Comparison of ENCODE assay signal across 2 cellular contexts in the genomic region with DNA sequence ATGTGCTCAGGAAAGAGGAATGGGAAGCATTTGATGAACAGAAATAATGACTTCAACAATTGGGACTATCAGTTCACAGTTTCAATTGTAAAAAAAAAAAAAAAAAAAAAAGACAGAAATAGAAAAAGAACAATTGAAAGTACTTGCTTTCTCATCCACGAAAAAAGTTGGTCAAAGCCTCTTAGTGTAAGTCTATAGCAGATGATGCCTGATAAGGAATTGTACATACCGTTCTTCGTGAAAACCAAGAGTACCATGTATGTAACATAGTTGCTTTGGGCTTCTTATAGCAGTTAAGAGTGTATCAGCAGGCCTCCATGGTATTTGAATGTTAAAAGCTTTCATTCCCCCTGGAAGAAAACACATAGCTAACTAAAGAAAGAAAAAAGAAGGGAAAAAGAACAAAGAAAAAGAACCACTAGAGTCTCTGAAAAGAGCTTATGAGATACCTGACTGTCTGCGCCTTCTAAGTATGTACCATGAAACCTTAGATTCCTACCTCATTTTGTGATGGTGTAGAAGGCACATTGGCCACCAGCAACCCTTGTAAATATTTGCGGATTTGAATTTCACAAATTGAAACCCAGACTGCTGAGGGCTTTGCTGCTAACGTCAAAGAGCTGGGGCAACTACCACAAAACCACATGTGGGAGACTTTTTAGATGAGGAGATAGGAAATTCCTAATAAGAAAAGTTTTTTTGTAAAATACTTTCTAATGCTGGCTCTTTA.
TF ChIP-seq lines count a peak whose summit lies in the region.

No MANE protein-coding gene starts in this region.

TF ChIP-seq in liver, 16 proteins besides CTCF, POLR2A, EP300 and RAD21:
- TF ChIP-seq, protein P1, sequence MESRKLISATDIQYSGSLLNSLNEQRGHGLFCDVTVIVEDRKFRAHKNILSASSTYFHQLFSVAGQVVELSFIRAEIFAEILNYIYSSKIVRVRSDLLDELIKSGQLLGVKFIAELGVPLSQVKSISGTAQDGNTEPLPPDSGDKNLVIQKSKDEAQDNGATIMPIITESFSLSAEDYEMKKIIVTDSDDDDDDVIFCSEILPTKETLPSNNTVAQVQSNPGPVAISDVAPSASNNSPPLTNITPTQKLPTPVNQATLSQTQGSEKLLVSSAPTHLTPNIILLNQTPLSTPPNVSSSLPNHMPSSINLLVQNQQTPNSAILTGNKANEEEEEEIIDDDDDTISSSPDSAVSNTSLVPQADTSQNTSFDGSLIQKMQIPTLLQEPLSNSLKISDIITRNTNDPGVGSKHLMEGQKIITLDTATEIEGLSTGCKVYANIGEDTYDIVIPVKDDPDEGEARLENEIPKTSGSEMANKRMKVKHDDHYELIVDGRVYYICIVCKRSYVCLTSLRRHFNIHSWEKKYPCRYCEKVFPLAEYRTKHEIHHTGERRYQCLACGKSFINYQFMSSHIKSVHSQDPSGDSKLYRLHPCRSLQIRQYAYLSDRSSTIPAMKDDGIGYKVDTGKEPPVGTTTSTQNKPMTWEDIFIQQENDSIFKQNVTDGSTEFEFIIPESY (IDR thresholded peaks at IDR 0.05), result no peak
- TF ChIP-seq JUND (IDR thresholded peaks at IDR 0.05), result peak in 1 of 2 donors; percentile 47
- TF ChIP-seq, protein P2, sequence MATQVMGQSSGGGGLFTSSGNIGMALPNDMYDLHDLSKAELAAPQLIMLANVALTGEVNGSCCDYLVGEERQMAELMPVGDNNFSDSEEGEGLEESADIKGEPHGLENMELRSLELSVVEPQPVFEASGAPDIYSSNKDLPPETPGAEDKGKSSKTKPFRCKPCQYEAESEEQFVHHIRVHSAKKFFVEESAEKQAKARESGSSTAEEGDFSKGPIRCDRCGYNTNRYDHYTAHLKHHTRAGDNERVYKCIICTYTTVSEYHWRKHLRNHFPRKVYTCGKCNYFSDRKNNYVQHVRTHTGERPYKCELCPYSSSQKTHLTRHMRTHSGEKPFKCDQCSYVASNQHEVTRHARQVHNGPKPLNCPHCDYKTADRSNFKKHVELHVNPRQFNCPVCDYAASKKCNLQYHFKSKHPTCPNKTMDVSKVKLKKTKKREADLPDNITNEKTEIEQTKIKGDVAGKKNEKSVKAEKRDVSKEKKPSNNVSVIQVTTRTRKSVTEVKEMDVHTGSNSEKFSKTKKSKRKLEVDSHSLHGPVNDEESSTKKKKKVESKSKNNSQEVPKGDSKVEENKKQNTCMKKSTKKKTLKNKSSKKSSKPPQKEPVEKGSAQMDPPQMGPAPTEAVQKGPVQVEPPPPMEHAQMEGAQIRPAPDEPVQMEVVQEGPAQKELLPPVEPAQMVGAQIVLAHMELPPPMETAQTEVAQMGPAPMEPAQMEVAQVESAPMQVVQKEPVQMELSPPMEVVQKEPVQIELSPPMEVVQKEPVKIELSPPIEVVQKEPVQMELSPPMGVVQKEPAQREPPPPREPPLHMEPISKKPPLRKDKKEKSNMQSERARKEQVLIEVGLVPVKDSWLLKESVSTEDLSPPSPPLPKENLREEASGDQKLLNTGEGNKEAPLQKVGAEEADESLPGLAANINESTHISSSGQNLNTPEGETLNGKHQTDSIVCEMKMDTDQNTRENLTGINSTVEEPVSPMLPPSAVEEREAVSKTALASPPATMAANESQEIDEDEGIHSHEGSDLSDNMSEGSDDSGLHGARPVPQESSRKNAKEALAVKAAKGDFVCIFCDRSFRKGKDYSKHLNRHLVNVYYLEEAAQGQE (IDR thresholded peaks at IDR 0.05), result peak; percentile 31
- TF ChIP-seq EGR1 (IDR thresholded peaks at IDR 0.05; ENCODE audit: low read depth in 2 of 2), result no peak
- TF ChIP-seq, protein P3, sequence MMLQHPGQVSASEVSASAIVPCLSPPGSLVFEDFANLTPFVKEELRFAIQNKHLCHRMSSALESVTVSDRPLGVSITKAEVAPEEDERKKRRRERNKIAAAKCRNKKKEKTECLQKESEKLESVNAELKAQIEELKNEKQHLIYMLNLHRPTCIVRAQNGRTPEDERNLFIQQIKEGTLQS (IDR thresholded peaks at IDR 0.05), result no peak
- TF ChIP-seq YY1 (IDR thresholded peaks at IDR 0.05), result no peak
- TF ChIP-seq, protein P4, sequence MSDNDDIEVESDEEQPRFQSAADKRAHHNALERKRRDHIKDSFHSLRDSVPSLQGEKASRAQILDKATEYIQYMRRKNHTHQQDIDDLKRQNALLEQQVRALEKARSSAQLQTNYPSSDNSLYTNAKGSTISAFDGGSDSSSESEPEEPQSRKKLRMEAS (IDR thresholded peaks at IDR 0.05), result no peak
- TF ChIP-seq GABPA (IDR thresholded peaks at IDR 0.05 in 1 of 2, conservative IDR thresholded peaks at IDR 0.05 in 1 of 2), result no peak

TF ChIP-seq in HepG2, 621 proteins besides CTCF, POLR2A, EP300 and RAD21 (continued from another document):
- TF ChIP-seq, protein P5, sequence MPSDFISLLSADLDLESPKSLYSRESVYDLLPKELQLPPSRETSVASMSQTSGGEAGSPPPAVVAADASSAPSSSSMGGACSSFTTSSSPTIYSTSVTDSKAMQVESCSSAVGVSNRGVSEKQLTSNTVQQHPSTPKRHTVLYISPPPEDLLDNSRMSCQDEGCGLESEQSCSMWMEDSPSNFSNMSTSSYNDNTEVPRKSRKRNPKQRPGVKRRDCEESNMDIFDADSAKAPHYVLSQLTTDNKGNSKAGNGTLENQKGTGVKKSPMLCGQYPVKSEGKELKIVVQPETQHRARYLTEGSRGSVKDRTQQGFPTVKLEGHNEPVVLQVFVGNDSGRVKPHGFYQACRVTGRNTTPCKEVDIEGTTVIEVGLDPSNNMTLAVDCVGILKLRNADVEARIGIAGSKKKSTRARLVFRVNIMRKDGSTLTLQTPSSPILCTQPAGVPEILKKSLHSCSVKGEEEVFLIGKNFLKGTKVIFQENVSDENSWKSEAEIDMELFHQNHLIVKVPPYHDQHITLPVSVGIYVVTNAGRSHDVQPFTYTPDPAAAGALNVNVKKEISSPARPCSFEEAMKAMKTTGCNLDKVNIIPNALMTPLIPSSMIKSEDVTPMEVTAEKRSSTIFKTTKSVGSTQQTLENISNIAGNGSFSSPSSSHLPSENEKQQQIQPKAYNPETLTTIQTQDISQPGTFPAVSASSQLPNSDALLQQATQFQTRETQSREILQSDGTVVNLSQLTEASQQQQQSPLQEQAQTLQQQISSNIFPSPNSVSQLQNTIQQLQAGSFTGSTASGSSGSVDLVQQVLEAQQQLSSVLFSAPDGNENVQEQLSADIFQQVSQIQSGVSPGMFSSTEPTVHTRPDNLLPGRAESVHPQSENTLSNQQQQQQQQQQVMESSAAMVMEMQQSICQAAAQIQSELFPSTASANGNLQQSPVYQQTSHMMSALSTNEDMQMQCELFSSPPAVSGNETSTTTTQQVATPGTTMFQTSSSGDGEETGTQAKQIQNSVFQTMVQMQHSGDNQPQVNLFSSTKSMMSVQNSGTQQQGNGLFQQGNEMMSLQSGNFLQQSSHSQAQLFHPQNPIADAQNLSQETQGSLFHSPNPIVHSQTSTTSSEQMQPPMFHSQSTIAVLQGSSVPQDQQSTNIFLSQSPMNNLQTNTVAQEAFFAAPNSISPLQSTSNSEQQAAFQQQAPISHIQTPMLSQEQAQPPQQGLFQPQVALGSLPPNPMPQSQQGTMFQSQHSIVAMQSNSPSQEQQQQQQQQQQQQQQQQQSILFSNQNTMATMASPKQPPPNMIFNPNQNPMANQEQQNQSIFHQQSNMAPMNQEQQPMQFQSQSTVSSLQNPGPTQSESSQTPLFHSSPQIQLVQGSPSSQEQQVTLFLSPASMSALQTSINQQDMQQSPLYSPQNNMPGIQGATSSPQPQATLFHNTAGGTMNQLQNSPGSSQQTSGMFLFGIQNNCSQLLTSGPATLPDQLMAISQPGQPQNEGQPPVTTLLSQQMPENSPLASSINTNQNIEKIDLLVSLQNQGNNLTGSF (CRISPR knock-in tag; IDR thresholded peaks at IDR 0.05), result no peak
- TF ChIP-seq MLLT10 (CRISPR knock-in tag; IDR thresholded peaks at IDR 0.05) (no peak), MEIS1 (CRISPR knock-in tag; IDR thresholded peaks at IDR 0.05; ENCODE audit: borderline replicate concordance) (no peak), MTF2 (CRISPR knock-in tag; IDR thresholded peaks at IDR 0.05; ENCODE audit: borderline replicate concordance) (no peak), MIER3 (CRISPR knock-in tag; IDR thresholded peaks at IDR 0.05; ENCODE audit: borderline replicate concordance) (no peak)
- TF ChIP-seq, protein P6, sequence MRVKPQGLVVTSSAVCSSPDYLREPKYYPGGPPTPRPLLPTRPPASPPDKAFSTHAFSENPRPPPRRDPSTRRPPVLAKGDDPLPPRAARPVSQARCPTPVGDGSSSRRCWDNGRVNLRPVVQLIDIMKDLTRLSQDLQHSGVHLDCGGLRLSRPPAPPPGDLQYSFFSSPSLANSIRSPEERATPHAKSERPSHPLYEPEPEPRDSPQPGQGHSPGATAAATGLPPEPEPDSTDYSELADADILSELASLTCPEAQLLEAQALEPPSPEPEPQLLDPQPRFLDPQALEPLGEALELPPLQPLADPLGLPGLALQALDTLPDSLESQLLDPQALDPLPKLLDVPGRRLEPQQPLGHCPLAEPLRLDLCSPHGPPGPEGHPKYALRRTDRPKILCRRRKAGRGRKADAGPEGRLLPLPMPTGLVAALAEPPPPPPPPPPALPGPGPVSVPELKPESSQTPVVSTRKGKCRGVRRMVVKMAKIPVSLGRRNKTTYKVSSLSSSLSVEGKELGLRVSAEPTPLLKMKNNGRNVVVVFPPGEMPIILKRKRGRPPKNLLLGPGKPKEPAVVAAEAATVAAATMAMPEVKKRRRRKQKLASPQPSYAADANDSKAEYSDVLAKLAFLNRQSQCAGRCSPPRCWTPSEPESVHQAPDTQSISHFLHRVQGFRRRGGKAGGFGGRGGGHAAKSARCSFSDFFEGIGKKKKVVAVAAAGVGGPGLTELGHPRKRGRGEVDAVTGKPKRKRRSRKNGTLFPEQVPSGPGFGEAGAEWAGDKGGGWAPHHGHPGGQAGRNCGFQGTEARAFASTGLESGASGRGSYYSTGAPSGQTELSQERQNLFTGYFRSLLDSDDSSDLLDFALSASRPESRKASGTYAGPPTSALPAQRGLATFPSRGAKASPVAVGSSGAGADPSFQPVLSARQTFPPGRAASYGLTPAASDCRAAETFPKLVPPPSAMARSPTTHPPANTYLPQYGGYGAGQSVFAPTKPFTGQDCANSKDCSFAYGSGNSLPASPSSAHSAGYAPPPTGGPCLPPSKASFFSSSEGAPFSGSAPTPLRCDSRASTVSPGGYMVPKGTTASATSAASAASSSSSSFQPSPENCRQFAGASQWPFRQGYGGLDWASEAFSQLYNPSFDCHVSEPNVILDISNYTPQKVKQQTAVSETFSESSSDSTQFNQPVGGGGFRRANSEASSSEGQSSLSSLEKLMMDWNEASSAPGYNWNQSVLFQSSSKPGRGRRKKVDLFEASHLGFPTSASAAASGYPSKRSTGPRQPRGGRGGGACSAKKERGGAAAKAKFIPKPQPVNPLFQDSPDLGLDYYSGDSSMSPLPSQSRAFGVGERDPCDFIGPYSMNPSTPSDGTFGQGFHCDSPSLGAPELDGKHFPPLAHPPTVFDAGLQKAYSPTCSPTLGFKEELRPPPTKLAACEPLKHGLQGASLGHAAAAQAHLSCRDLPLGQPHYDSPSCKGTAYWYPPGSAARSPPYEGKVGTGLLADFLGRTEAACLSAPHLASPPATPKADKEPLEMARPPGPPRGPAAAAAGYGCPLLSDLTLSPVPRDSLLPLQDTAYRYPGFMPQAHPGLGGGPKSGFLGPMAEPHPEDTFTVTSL (CRISPR knock-in tag; IDR thresholded peaks at IDR 0.05; ENCODE audit: borderline replicate concordance), result no peak
TF ChIP-seq in HepG2: peak in this region for 0.
